Comparison of ENCODE assay signal across 8 cellular contexts in the genomic region with DNA sequence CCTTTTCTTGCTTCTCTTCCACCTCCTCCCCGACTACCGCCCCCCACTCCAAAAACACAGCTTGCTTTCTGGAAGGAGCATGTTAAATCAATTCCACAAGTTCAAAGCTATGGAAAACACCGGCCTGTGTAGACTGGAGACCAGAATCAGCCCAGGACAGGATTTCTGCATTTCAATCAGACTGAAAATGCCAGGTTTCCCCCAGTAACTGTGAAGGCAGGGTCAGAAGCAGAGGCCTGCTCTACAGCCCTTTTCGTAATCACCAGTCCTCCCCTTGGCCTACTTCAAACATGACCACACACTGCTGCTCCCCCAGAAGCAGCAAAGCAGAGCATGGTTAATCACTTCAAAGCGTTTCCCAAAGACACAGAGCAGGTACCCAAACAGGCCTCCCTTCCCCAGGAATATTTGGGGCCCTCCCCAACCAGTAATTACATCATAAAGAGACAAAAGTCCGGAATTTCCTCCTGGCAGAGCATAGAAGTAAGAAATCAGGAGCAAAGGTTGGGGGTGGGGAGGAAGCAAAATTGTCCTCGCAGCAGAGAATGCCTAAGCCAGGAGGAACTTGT. TPM values are rescaled to one million over a fixed set of nuclear protein-coding genes. Genes with fewer than 3 reads are reported as not detected.
DNase-seq lines count a peak whose midpoint lies in the region; TF ChIP-seq lines count a peak whose summit lies in the region.

No MANE protein-coding gene starts in this region.

- no peaks in the 10 kb centered on the region for H3K27me3 ChIP-seq in stomach

- peak overlapping the region; percentile 14 for H3K4me3 ChIP-seq in astrocyte of the spinal cord (ENCODE audit: low read depth, low read length)
- H3K4me3 ChIP-seq in stomach, result peak overlapping the region; percentile 6 to 29 (median 18)

- no peaks in the 10 kb centered on the region for H3K9me3 ChIP-seq in stomach

- peaks cover 64% of the 10 kb centered on the region for H3K4me1 Mint-ChIP-seq in activated naive CD4-positive, alpha-beta T cell treated with anti-CD3 and anti-CD28 coated beads, Interleukin-2, amount 50 U/mL, for 24 hours

- TF ChIP-seq CTCF in astrocyte of the spinal cord (IDR thresholded peaks at IDR 0.05; ENCODE audit: low read depth, low read length) (no peak), stomach (IDR thresholded peaks at IDR 0.05) (no peak)

- DNase-seq in activated naive CD4-positive, alpha-beta T cell (lab: John Stamatoyannopoulos, UW), result no peak
- DNase-seq in astrocyte of the spinal cord (ENCODE audit: low read depth, low spot score) (no peak), iPS-NIHi7 (ENCODE audit: extremely low spot score) (peak; percentile 46), stomach (no peak), DMS79 (lab: John Stamatoyannopoulos, UW) (no peak), NCI-H146 (lab: John Stamatoyannopoulos, UW) (no peak), NCI-H526 (lab: John Stamatoyannopoulos, UW) (no peak)

- peak overlapping the region; percentile 33 for H3K4me3 Mint-ChIP-seq in activated naive CD4-positive, alpha-beta T cell treated with anti-CD3 and anti-CD28 coated beads, Interleukin-2, amount 50 U/mL, for 24 hours

- H3K4me1 ChIP-seq in stomach, result peaks cover 85 to 98% (median 90%) of the 10 kb centered on the region in 4 donors

- H3K9me3 Mint-ChIP-seq in activated naive CD4-positive, alpha-beta T cell treated with anti-CD3 and anti-CD28 coated beads, Interleukin-2, amount 50 U/mL, for 24 hours, result no peaks in the 10 kb centered on the region

- peaks cover 2% of the 10 kb centered on the region for H3K36me3 Mint-ChIP-seq in activated naive CD4-positive, alpha-beta T cell treated with anti-CD3 and anti-CD28 coated beads, Interleukin-2, amount 50 U/mL, for 24 hours

- WGBS in stomach, 5 donors, result 23 to 33% (median 25%) methylated on average over 7 of the region's 7 CpGs

- intact Hi-C loops in stomach (cut with DNase I; ENCODE audit: low total_unique reads), result no loop called here

- no peak for TF ChIP-seq POLR2A in stomach (IDR thresholded peaks at IDR 0.05)

- H3K27ac ChIP-seq in stomach, result peak overlapping the region; percentile 96 to 99 (median 97)

- no peaks in the 10 kb centered on the region for H3K36me3 ChIP-seq in stomach

- H3K27me3 Mint-ChIP-seq in activated naive CD4-positive, alpha-beta T cell treated with anti-CD3 and anti-CD28 coated beads, Interleukin-2, amount 50 U/mL, for 24 hours, result no peaks in the 10 kb centered on the region

- no peak for TF ChIP-seq EP300 in stomach (IDR thresholded peaks at IDR 0.05)

- peak overlapping the region; percentile 94 for H3K27ac Mint-ChIP-seq in activated naive CD4-positive, alpha-beta T cell treated with anti-CD3 and anti-CD28 coated beads, Interleukin-2, amount 50 U/mL, for 24 hours

- in situ Hi-C loops in astrocyte of the spinal cord (cut with HindIII; ENCODE audit: low sequenced_read_pairs), result no loop called here

RNA-seq across cellular contexts. Expression of gene ZMYND8, which starts 38.4 kb away (rescaled TPM):
- 10 to 100 TPM; 25.9 to 82.6 (median 54.3) TPM for total RNA-seq in stomach
- 10 to 100 TPM in 2 of 3 donors, 1 to 10 TPM in 1; 9.2 to 13.6 (median 12.7) TPM for polyA plus RNA-seq in stomach
